8 cellular contexts compared by ENCODE assay signal in the genomic region with DNA sequence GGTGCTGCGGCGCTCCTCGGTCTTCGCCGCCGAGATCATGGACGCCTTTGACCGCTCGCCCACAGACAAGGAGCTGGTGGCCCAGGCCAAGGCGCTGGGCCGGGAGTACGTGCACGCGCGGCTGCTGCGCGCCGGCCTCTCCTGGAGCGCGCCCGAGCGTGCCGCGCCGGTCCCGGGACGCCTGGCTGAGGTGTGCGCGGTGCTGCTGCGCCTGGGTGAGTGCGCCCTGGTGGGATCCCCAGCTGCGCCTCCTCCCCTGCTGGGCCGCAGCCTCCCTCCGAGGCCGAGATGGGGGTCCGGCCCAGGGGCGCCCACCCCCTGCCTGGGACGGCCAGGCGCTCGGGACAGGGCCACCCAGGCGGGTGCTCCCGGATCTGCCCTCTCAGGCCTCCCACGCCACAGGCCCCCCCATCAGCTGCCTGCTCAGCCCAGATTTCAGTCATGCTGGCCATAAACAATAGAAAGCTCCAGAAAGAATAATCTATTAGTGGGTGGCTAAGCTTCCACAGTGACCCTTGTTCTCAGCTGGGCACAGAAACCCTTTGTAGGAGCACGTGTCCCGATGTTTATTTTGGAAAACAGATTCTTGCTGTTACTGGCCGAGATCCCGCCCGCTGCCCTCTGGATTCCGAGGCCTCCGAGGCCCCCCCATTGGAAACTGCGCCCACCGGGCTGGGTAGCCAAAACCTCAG. TPM values are rescaled to one million over a fixed set of nuclear protein-coding genes. Genes with fewer than 3 reads are reported as not detected.
DNase-seq lines count a peak whose midpoint lies in the region; ATAC-seq and TF ChIP-seq lines count a peak whose summit lies in the region.

No MANE protein-coding gene starts in this region.

- TF ChIP-seq POLR2A in lower leg skin (IDR thresholded peaks at IDR 0.05) (no peak), stomach (IDR thresholded peaks at IDR 0.05) (no peak)

- peaks cover 4 to 19% (median 15%) of the 10 kb centered on the region in 4 donors for H3K36me3 ChIP-seq in stomach

- ATAC-seq in GM21381 (IDR thresholded peaks at IDR 0.05; ENCODE audit: unreplicated experiment) = no peak

- intact Hi-C loops in lower leg skin (cut with DNase I; ENCODE audit: low total_unique reads) = no loop called here
- intact Hi-C loops in stomach (cut with DNase I; ENCODE audit: low total_unique reads) = no loop called here

- peaks cover 0 to 30% (median 0%) of the 10 kb centered on the region in 3 donors for H3K27me3 ChIP-seq in stomach

- DNase-seq in ecto neural progenitor cell (ENCODE audit: low spot score) (peak; percentile 58), lower leg skin (ENCODE audit: low spot score in 2 of 2) (no peak), stomach (peak; percentile 46), GM10266 (ENCODE audit: extremely low spot score) (no peak)
- DNase-seq in activated CD8-positive, alpha-beta memory T cell treated with anti-CD3 and anti-CD28 coated beads, Interleukin-2, amount 50 U/mL, for 4 hours = no peak

- TF ChIP-seq CTCF in lower leg skin (IDR thresholded peaks at IDR 0.05) = no peak
- TF ChIP-seq CTCF in stomach (IDR thresholded peaks at IDR 0.05) = no peak
- TF ChIP-seq CTCF in GM10266 (IDR thresholded peaks at IDR 0.05; ENCODE audit: control insufficient read depth, insufficient read depth, low read depth, missing control alignments) = no peak

- WGBS in lower leg skin, 2 donors = 23 to 30% methylated on average over 13 to 18 of the region's 52 CpGs
- 3 to 12% (median 4%) methylated on average over 7 to 52 of the region's 52 CpGs for WGBS in stomach, 5 donors

- peak overlapping the region; percentile 78 to 91 (median 81) for H3K27ac ChIP-seq in stomach

- peaks cover 0 to 10% (median 4%) of the 10 kb centered on the region in 4 donors for H3K9me3 ChIP-seq in stomach

- peaks cover 38 to 61% (median 56%) of the 10 kb centered on the region in 4 donors for H3K4me1 ChIP-seq in stomach

- TF ChIP-seq EP300 in stomach (IDR thresholded peaks at IDR 0.05) = no peak

- H3K4me3 ChIP-seq in GM08714 (ENCODE audit: low read length) = peak overlapping the region; percentile 59; the same call in 1 of the 2 replicates
- peak overlapping the region; percentile 71 for H3K4me3 ChIP-seq in lower leg skin (ENCODE audit: low read depth, poor library complexity, severe bottlenecking)
- H3K4me3 ChIP-seq in stomach = peak overlapping the region; percentile 75 to 87 (median 82)

TF ChIP-seq in PFSK-1, 5 proteins besides CTCF, POLR2A, EP300 and RAD21:
- TF ChIP-seq TAF1 (IDR thresholded peaks at IDR 0.05; ENCODE audit: borderline replicate concordance, insufficient read depth, low read length) (no peak), POLR2AphosphoS5 (IDR thresholded peaks at IDR 0.05; ENCODE audit: low read depth, low read length) (peak; percentile 41; the same call in 1 of the 2 replicates), SIN3A (IDR thresholded peaks at IDR 0.05; ENCODE audit: borderline replicate concordance, insufficient read depth, low read length) (peak; percentile 59; the same call in 1 of the 2 replicates), FOXP2 (optimal IDR thresholded peaks at IDR 0.05; ENCODE audit: borderline replicate concordance, extremely low read depth, extremely low read length, insufficient read depth) (no peak)
- TF ChIP-seq, protein P1, sequence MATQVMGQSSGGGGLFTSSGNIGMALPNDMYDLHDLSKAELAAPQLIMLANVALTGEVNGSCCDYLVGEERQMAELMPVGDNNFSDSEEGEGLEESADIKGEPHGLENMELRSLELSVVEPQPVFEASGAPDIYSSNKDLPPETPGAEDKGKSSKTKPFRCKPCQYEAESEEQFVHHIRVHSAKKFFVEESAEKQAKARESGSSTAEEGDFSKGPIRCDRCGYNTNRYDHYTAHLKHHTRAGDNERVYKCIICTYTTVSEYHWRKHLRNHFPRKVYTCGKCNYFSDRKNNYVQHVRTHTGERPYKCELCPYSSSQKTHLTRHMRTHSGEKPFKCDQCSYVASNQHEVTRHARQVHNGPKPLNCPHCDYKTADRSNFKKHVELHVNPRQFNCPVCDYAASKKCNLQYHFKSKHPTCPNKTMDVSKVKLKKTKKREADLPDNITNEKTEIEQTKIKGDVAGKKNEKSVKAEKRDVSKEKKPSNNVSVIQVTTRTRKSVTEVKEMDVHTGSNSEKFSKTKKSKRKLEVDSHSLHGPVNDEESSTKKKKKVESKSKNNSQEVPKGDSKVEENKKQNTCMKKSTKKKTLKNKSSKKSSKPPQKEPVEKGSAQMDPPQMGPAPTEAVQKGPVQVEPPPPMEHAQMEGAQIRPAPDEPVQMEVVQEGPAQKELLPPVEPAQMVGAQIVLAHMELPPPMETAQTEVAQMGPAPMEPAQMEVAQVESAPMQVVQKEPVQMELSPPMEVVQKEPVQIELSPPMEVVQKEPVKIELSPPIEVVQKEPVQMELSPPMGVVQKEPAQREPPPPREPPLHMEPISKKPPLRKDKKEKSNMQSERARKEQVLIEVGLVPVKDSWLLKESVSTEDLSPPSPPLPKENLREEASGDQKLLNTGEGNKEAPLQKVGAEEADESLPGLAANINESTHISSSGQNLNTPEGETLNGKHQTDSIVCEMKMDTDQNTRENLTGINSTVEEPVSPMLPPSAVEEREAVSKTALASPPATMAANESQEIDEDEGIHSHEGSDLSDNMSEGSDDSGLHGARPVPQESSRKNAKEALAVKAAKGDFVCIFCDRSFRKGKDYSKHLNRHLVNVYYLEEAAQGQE (IDR thresholded peaks at IDR 0.05; ENCODE audit: insufficient read depth in 1 of 2, low read depth in 2 of 2, low read length in 2 of 2) = no peak

RNA-seq across cellular contexts. Expression of a gene that starts 1.1 kb away (rescaled TPM):
- polyA plus RNA-seq in PFSK-1 (2012; ENCODE audit: insufficient read length, low read depth) = 59.4 TPM
- total RNA-seq in lower leg skin (10 to 100 TPM; 44.2 to 59.9 (median 54.7) TPM), stomach (100 to 1,000 TPM in 1 of 5 donors, 10 to 100 TPM in 4; 13.0 to 112 (median 69.4) TPM)
- 10 to 100 TPM; 14.7 to 31.0 (median 21.6) TPM for polyA plus RNA-seq in stomach

RNA-seq across cellular contexts. Expression of a gene that starts 51.3 kb away (rescaled TPM):
- polyA plus RNA-seq in PFSK-1 (2012; ENCODE audit: insufficient read length, low read depth) = 307 TPM
- total RNA-seq in lower leg skin = 100 to 1,000 TPM; 137 to 315 (median 188) TPM
- total RNA-seq in stomach = 100 to 1,000 TPM in 4 of 5 donors, 10 to 100 TPM in 1; 93.8 to 446 (median 240) TPM
- polyA plus RNA-seq in stomach = 100 to 1,000 TPM; 116 to 162 (median 120) TPM

Comparison
In these comparisons a context has a peak if more than half of its experiments do, and no peak if none do; other contexts are left out.
1. DNase-seq: peak in ecto neural progenitor cell (single experiment) and stomach (single experiment); none in lower leg skin (0 of 2), GM10266 (single experiment) and activated CD8-positive, alpha-beta memory T cell treated with anti-CD3 and anti-CD28 coated beads, Interleukin-2, amount 50 U/mL, for 4 hours (single experiment).
2. Peak in every context shown above with its lines, with median percentiles within 50 percentile points of each other: H3K4me3 ChIP-seq.